8 cellular contexts compared by ENCODE assay signal in genomic region chrX:20280938-20281337, GRCh38.
"Had no signal": no experiment of that assay in that cellular context is flagged by ENCODE, and none has a peak within 500 bp of the region (broad histone marks: within the 10 kb centered on the region; RNA-seq: fewer than 3 reads in every experiment).

No MANE protein-coding gene starts in this region.

- H2AFZ ChIP-seq: GM23248 had no signal

- H3K27ac ChIP-seq: GM23248, HL-60 had no signal

- H3K9ac ChIP-seq: GM23248 had no signal

- H3K9me3 Mint-ChIP-seq: HFFc6 had no signal

- H3K4me1 ChIP-seq: HAP-1 had no signal

- H3K36me3 ChIP-seq: HAP-1 had no signal

- DNase-seq: GM23248, GOT3, H7, HFFc6 had no signal

- H3K27ac Mint-ChIP-seq: HFFc6, IgD-negative memory B cell had no signal

- ATAC-seq: HCT116 had no signal

- H3K4me3 Mint-ChIP-seq: HFFc6, IgD-negative memory B cell had no signal

- H3K4me3 ChIP-seq: GM23248, HAP-1 had no signal

- H3K9me3 ChIP-seq: HAP-1 had no signal
